ENCODE assay signal across 10 cellular contexts in genomic region chr10:96651998-96652431, GRCh38.
DNase-seq lines count a peak whose midpoint lies in the region; ATAC-seq, FAIRE-seq and TF ChIP-seq lines count a peak whose summit lies in the region.
"Had no signal": no experiment of that assay in that cellular context is flagged by ENCODE, and none has a peak within 500 bp of the region (broad histone marks: within the 10 kb centered on the region; RNA-seq: fewer than 3 reads in every experiment).

No MANE protein-coding gene starts in this region.

- ATAC-seq in HG03159 (IDR thresholded peaks at IDR 0.05; ENCODE audit: unreplicated experiment) = peak; percentile 74
- ATAC-seq: K562 had no signal

- CTCF ChIA-PET in RWPE1 (lab: Yijun Ruan, JAX) = no interaction called here

- H3K27ac ChIP-seq in RWPE1 = no peak overlapping the region

- FAIRE-seq in D721Med (lab: Jason Lieb, UNC) = no peak
- FAIRE-seq: astrocyte, K562 had no signal

- POLR2A ChIA-PET in RWPE1 (lab: Yijun Ruan, JAX; ENCODE audit: low non-redundant PET) = no interaction called here

- in situ Hi-C loops in G401 (cut with HindIII; ENCODE audit: low sequenced_read_pairs) = no loop called here

- TF ChIP-seq CTCF in RWPE1 (conservative IDR thresholded peaks at IDR 0.05; ENCODE audit: low read depth) = no peak
- TF ChIP-seq CTCF in D721Med (IDR thresholded peaks at IDR 0.05; ENCODE audit: insufficient read depth, missing control alignments) = no peak

- peak; percentile 7 to 20 for DNase-seq in activated CD4-positive, alpha-beta T cell treated with anti-CD3 and anti-CD28 coated beads for 4 hours
- no peak for DNase-seq in activated CD4-positive, alpha-beta T cell treated with anti-CD3 and anti-CD28 coated beads for 1 hour
- DNase-seq in activated CD4-positive, alpha-beta T cell treated with anti-CD3 and anti-CD28 coated beads for 48 hours = peak; percentile 37
- DNase-seq in stimulated activated CD8-positive, alpha-beta memory T cell treated with anti-CD3 and anti-CD28 coated beads, Interleukin-4, amount 100 ng/mL, for 48 hours = peak; percentile 57
- no peak for DNase-seq in G401 (ENCODE audit: low spot score)
- DNase-seq in RWPE1 (ENCODE audit: low spot score) = no peak
- DNase-seq in D721Med (ENCODE audit: insufficient read length, low spot score) = no peak

Comparison
In these comparisons a context has a peak if more than half of its experiments do, and no peak if none do; other contexts are left out.
1. DNase-seq: peak in activated CD4-positive, alpha-beta T cell treated with anti-CD3 and anti-CD28 coated beads for 4 hours (2 of 2), activated CD4-positive, alpha-beta T cell treated with anti-CD3 and anti-CD28 coated beads for 48 hours (single experiment) and stimulated activated CD8-positive, alpha-beta memory T cell treated with anti-CD3 and anti-CD28 coated beads, Interleukin-4, amount 100 ng/mL, for 48 hours (single experiment); none in activated CD4-positive, alpha-beta T cell treated with anti-CD3 and anti-CD28 coated beads for 1 hour (single experiment), G401 (single experiment), RWPE1 (single experiment) and D721Med (single experiment).